Comparison of ENCODE assay signal across 19 cellular contexts in the genomic region with DNA sequence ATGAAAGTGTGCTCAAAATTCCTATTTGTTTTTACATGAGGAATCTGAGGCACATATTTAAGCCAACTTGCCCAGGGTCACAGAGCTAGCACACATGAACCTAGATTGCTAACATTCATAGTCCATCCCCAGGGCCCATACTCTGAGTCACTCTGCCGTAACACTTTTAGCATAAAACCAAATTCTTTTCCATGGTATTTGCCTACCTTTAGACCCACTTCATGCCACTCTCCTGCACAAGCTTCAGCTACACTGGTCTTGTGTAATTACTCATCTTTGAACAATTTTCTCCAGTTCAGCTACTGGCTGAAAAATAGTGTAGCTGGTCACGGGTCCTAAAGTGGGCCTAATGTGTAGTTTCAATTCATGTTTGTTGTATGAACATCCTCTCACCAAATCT.
A peak's percentile ranks its signal among the peaks of the same experiment; 100 is the strongest.
DNase-seq lines count a peak whose midpoint lies in the region; ATAC-seq lines count a peak whose summit lies in the region.
"Had no signal": no experiment of that assay in that cellular context is flagged by ENCODE, and none has a peak within 500 bp of the region (broad histone marks: within the 10 kb centered on the region; RNA-seq: fewer than 3 reads in every experiment).

No MANE protein-coding gene starts in this region.

- no peak overlapping the region for H2BK120ac ChIP-seq in trophoblast cell (ENCODE audit: insufficient read depth, low read length, poor library complexity)

- H2BK12ac ChIP-seq in trophoblast cell (ENCODE audit: low read length) = no peak overlapping the region

- peaks cover 2 to 8% of the 10 kb centered on the region in 2 experiments for H3K36me3 ChIP-seq in trophoblast cell (ENCODE audit: control insufficient read depth in 1 of 2, insufficient read depth in 2 of 2, low read length in 2 of 2)

- no peaks in the 10 kb centered on the region for H3K9me3 ChIP-seq in trophoblast cell (ENCODE audit: insufficient read depth, low read depth, low read length)

- H3K14ac ChIP-seq in trophoblast cell (ENCODE audit: low read length) = no peak overlapping the region

- no peak overlapping the region for H3K23ac ChIP-seq in trophoblast cell (ENCODE audit: low read length)

- H3K27ac ChIP-seq in trophoblast cell (ENCODE audit: low read depth, low read length) = no peak overlapping the region
- H3K27ac ChIP-seq: C4-2B had no signal

- H2BK5ac ChIP-seq in trophoblast cell (ENCODE audit: low read depth, low read length, poor library complexity) = no peak overlapping the region

- no peak overlapping the region for H3K18ac ChIP-seq in trophoblast cell (ENCODE audit: low read length)

- H3K79me2 ChIP-seq in trophoblast cell (ENCODE audit: control insufficient read depth, insufficient read depth, low read length, poor library complexity) = no peaks in the 10 kb centered on the region

- DNase-seq in HS-27A (ENCODE audit: low read depth) = peak; percentile 35
- peak; percentile 52 for DNase-seq in NCI-H526 treated with DMSO at 0.1 percent for 48 hours (lab: John Stamatoyannopoulos, UW)
- peak; percentile 45 for DNase-seq in astrocyte of the hippocampus (ENCODE audit: low read depth, low spot score)
- peak; percentile 57 to 86 for DNase-seq in trophoblast cell
- DNase-seq in stimulated activated naive CD8-positive, alpha-beta T cell treated with anti-CD3 and anti-CD28 coated beads, Interleukin-15, Interleukin-2, amounts not matched to agents 100 U/mL and 50 U/mL, for 24 hours = no peak
- no peak for DNase-seq in NCI-H187 (lab: John Stamatoyannopoulos, UW)
- DNase-seq: COR-L47, H7, IMR-90, Karpas-422, NCI-H1417, NCI-H1930, NCI-H2171, NCI-H446 treated with DMSO at 0.1 percent for 48 hours, NCI-H82, SHP77 treated with DMSO at 0.1 percent for 48 hours had no signal

- no peak for ATAC-seq in stimulated activated naive CD8-positive, alpha-beta T cell treated with anti-CD3 and anti-CD28 coated beads, Interleukin-15, Interleukin-2, amounts not matched to agents 100 U/mL and 50 U/mL, for 24 hours
- no peak for ATAC-seq in GM18498 (IDR thresholded peaks at IDR 0.05; ENCODE audit: unreplicated experiment)
- ATAC-seq: Panc1 had no signal

- H3K4me2 ChIP-seq in trophoblast cell (ENCODE audit: low read length) = no peak overlapping the region

- H2AK5ac ChIP-seq in trophoblast cell (ENCODE audit: low read length) = no peak overlapping the region

- H4K91ac ChIP-seq in trophoblast cell (ENCODE audit: low read depth, low read length) = no peak overlapping the region

- H4K12ac ChIP-seq in trophoblast cell (ENCODE audit: low read depth, low read length) = no peak overlapping the region

- H3K79me1 ChIP-seq in trophoblast cell (ENCODE audit: low read length) = no peaks in the 10 kb centered on the region

- H3K4me1 ChIP-seq in trophoblast cell (ENCODE audit: control insufficient read depth in 1 of 2, insufficient read depth in 2 of 2, low read length in 2 of 2) = no peaks in the 10 kb centered on the region

- H3K4me3 ChIP-seq in trophoblast cell (ENCODE audit: low read depth, low read length) = no peak overlapping the region

- no CpG with 5 or more reads among the region's 2 CpGs for WGBS in trophoblast cell (ENCODE audit: extremely low coverage, insufficient coverage, insufficient read length)

- no peak overlapping the region for H2AFZ ChIP-seq in trophoblast cell (ENCODE audit: insufficient read depth, low read length, poor library complexity)

- H3K4ac ChIP-seq in trophoblast cell (ENCODE audit: low read depth, low read length) = no peak overlapping the region

- H3K9ac ChIP-seq in trophoblast cell (ENCODE audit: low read length) = no peak overlapping the region

- no peaks in the 10 kb centered on the region for H3K27me3 ChIP-seq in trophoblast cell (ENCODE audit: insufficient read depth, low read length)

- H4K8ac ChIP-seq in trophoblast cell (ENCODE audit: low read depth, low read length) = no peak overlapping the region

Comparison
In these comparisons a context has a peak if more than half of its experiments do, and no peak if none do; other contexts are left out.
1. DNase-seq: peak in HS-27A (single experiment), NCI-H526 treated with DMSO at 0.1 percent for 48 hours (single experiment), astrocyte of the hippocampus (single experiment) and trophoblast cell (2 of 2); none in stimulated activated naive CD8-positive, alpha-beta T cell treated with anti-CD3 and anti-CD28 coated beads, Interleukin-15, Interleukin-2, amounts not matched to agents 100 U/mL and 50 U/mL, for 24 hours (single experiment) and NCI-H187 (0 of 2).